12 cellular contexts compared by ENCODE assay signal in genomic region chr6:12114055-12114503, GRCh38.
DNase-seq lines count a peak whose midpoint lies in the region; ATAC-seq, FAIRE-seq and TF ChIP-seq lines count a peak whose summit lies in the region.
"Had no signal": no experiment of that assay in that cellular context is flagged by ENCODE, and none has a peak within 500 bp of the region (broad histone marks: within the 10 kb centered on the region; RNA-seq: fewer than 3 reads in every experiment).

No MANE protein-coding gene starts in this region.

- intact Hi-C loops in uterus (cut with DNase I; ENCODE audit: low total_unique reads) (no loop called here), prostate gland (cut with DNase I) (no loop called here)

- H3K27me3 ChIP-seq in uterus (no peaks in the 10 kb centered on the region), prostate gland (replicated peaks; ENCODE audit: insufficient read depth) (no peaks in the 10 kb centered on the region)
- H3K27me3 ChIP-seq: dorsolateral prefrontal cortex, suprapubic skin had no signal

- 96% methylated on average over 6 of the region's 6 CpGs for WGBS in prostate gland

- no peaks in the 10 kb centered on the region for H3K4me1 ChIP-seq in uterus
- H3K4me1 ChIP-seq in prostate gland (replicated peaks) = no peaks in the 10 kb centered on the region
- H3K4me1 ChIP-seq: suprapubic skin had no signal

- no peaks in the 10 kb centered on the region for H3K36me3 ChIP-seq in uterus
- H3K36me3 ChIP-seq in prostate gland = no peaks in the 10 kb centered on the region

- FAIRE-seq in urothelium cell line (lab: Jason Lieb, UNC) = no peak

- DNase-seq in germinal center (ENCODE audit: low spot score) = peak; percentile 47
- DNase-seq in uterus = no peak
- DNase-seq in stimulated activated CD4-positive, alpha-beta T cell treated with anti-CD3 and anti-CD28 coated beads, Interleukin-4, amount 100 ng/mL, for 24 hours = no peak
- DNase-seq in urothelium cell line (ENCODE audit: low spot score) = no peak
- DNase-seq in prostate gland (ENCODE audit: low spot score) = no peak
- DNase-seq: dorsolateral prefrontal cortex, mucosa of descending colon, right cardiac atrium had no signal

- no peak overlapping the region for H3K27ac ChIP-seq in uterus
- H3K27ac ChIP-seq in prostate gland = no peak overlapping the region
- H3K27ac ChIP-seq: dorsolateral prefrontal cortex, suprapubic skin had no signal

- H3K4me3 ChIP-seq in GM08714 (ENCODE audit: low read length) (peak overlapping the region; percentile 70), uterus (no peak overlapping the region), prostate gland (no peak overlapping the region)
- H3K4me3 ChIP-seq: dorsolateral prefrontal cortex, mucosa of descending colon, suprapubic skin had no signal

- ATAC-seq in GM18909 (IDR thresholded peaks at IDR 0.05; ENCODE audit: poor library complexity, unreplicated experiment) (peak; percentile 32), HG03280 (IDR thresholded peaks at IDR 0.05; ENCODE audit: unreplicated experiment) (peak; percentile 32)
- ATAC-seq: right cardiac atrium had no signal

- no peak for TF ChIP-seq POLR2A in uterus (IDR thresholded peaks at IDR 0.05)
- no peak for TF ChIP-seq POLR2A in prostate gland (IDR thresholded peaks at IDR 0.05)

- H3K9me3 ChIP-seq in uterus = peaks cover 0 to 6% of the 10 kb centered on the region in 2 donors
- no peaks in the 10 kb centered on the region for H3K9me3 ChIP-seq in prostate gland
- H3K9me3 ChIP-seq: mucosa of descending colon, suprapubic skin had no signal

- TF ChIP-seq CTCF in uterus (IDR thresholded peaks at IDR 0.05) (no peak), prostate gland (IDR thresholded peaks at IDR 0.05) (no peak)
